8 cellular contexts compared by ENCODE assay signal in genomic region chr11:76782526-76783293, GRCh38. TPM values are rescaled to one million over a fixed set of nuclear protein-coding genes. Genes with fewer than 3 reads are reported as not detected.
A peak's percentile ranks its signal among the peaks of the same experiment; 100 is the strongest.
DNase-seq lines count a peak whose midpoint lies in the region; ATAC-seq and TF ChIP-seq lines count a peak whose summit lies in the region.

No MANE protein-coding gene starts in this region.

- peaks cover 69% of the 10 kb centered on the region for H3K4me1 ChIP-seq in left ventricle myocardium inferior
- peaks cover 5% of the 10 kb centered on the region for H3K4me1 ChIP-seq in parathyroid adenoma

- TF ChIP-seq CTCF in left ventricle myocardium inferior (IDR thresholded peaks at IDR 0.05; ENCODE audit: borderline replicate concordance) (peak; percentile 7), parathyroid adenoma (IDR thresholded peaks at IDR 0.05) (no peak)

- H2AFZ ChIP-seq in parathyroid adenoma: peak overlapping the region; percentile 82

- TF ChIP-seq RAD21 in Ishikawa (IDR thresholded peaks at IDR 0.05; ENCODE audit: low read depth): no peak

- ATAC-seq in GM19351 (IDR thresholded peaks at IDR 0.05; ENCODE audit: unreplicated experiment) (no peak), HG03196 (IDR thresholded peaks at IDR 0.05; ENCODE audit: unreplicated experiment) (no peak)

- H3K9me3 ChIP-seq in left ventricle myocardium inferior (replicated peaks): peaks cover under 1% of the 10 kb centered on the region
- no peaks in the 10 kb centered on the region for H3K9me3 ChIP-seq in parathyroid adenoma (ENCODE audit: control insufficient read depth, low read length)

- DNase-seq in EL (peak; percentile 97), OCI-M1 (lab: John Stamatoyannopoulos, UW) (peak; percentile 99), anterior cingulate cortex (lab: John Stamatoyannopoulos, UW) (peak in 51 of 58 donors; percentile 7 to 79 (median 53)), left ventricle myocardium inferior (peak; percentile 91)

- H3K27ac ChIP-seq in left ventricle myocardium inferior (replicated peaks) (peak overlapping the region; percentile 94), parathyroid adenoma (peak overlapping the region; percentile 81)

- no peaks in the 10 kb centered on the region for H3K27me3 ChIP-seq in left ventricle myocardium inferior (ENCODE audit: low read depth)
- H3K27me3 ChIP-seq in parathyroid adenoma (ENCODE audit: control insufficient read depth, insufficient read depth, low read length): no peaks in the 10 kb centered on the region

- H3K4me2 ChIP-seq in parathyroid adenoma (ENCODE audit: low read length): peak overlapping the region; percentile 65

- no peak overlapping the region for H3K9ac ChIP-seq in parathyroid adenoma

- H3K79me2 ChIP-seq in parathyroid adenoma: no peaks in the 10 kb centered on the region

- peak overlapping the region; percentile 93 for H3K4me3 ChIP-seq in left ventricle myocardium inferior
- peak overlapping the region; percentile 27 for H3K4me3 ChIP-seq in parathyroid adenoma (ENCODE audit: low read depth, low read length)

- H3K36me3 ChIP-seq in left ventricle myocardium inferior: no peaks in the 10 kb centered on the region
- no peaks in the 10 kb centered on the region for H3K36me3 ChIP-seq in parathyroid adenoma (ENCODE audit: control insufficient read depth, insufficient read depth, low read length)

- TF ChIP-seq EP300 in Ishikawa (IDR thresholded peaks at IDR 0.05; ENCODE audit: borderline replicate concordance): no peak; the same call in 1 of the 2 replicates

- intact Hi-C loops in left ventricle myocardium inferior (cut with micrococcal nuclease): no loop called here

TF ChIP-seq in Ishikawa, 13 proteins besides CTCF, POLR2A, EP300 and RAD21:
- TF ChIP-seq USF1 (IDR thresholded peaks at IDR 0.05) (no peak), ZBTB7A (IDR thresholded peaks at IDR 0.05; ENCODE audit: low read depth) (0 out of 2 replicates have a peak, but pooled peaks have one; percentile 64), TCF12 (IDR thresholded peaks at IDR 0.05; ENCODE audit: low read depth) (peak; percentile 49; the same call in 1 of the 2 replicates), NFIC (IDR thresholded peaks at IDR 0.05) (peak; percentile 24; the same call in 1 of the 2 replicates), TEAD4 (IDR thresholded peaks at IDR 0.05) (0 out of 2 replicates have a peak, but pooled peaks have one; percentile 15), CEBPB (IDR thresholded peaks at IDR 0.05) (no peak), YY1 (IDR thresholded peaks at IDR 0.05; ENCODE audit: low read depth) (peak; percentile 71), EGR1 (IDR thresholded peaks at IDR 0.05) (0 out of 2 replicates have a peak, but pooled peaks have one; percentile 34), TAF1 (IDR thresholded peaks at IDR 0.05; ENCODE audit: low read depth) (0 out of 2 replicates have a peak, but pooled peaks have one; percentile 48), FOXM1 (IDR thresholded peaks at IDR 0.05; ENCODE audit: borderline replicate concordance, low read depth) (no peak)
TF ChIP-seq in Ishikawa: peak in this region for 7.

RNA-seq across cellular contexts. Expression of gene TSKU, which starts 0.4 kb away (rescaled TPM):
- 12.1 TPM for total RNA-seq in left ventricle myocardium inferior
